Comparison of ENCODE assay signal across 27 cellular contexts in the genomic region with DNA sequence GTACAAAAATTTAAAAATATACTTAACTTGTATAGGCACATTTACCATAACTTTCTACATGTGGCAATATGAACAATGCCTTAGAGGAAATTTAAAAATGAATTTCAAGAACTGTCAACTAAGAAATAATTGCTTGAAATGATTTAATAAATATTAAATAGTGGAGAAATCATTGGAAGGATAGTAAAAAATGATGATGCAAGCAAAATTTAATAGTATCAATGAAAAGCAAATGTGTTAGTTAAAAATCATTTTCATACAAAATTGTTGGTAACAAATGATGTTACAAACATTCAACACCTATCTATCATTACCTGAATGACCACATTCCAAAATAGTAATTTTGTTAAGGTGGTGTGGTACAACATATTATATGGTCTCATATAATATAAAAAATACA.
"Had no signal": no experiment of that assay in that cellular context is flagged by ENCODE, and none has a peak within 500 bp of the region (broad histone marks: within the 10 kb centered on the region; RNA-seq: fewer than 3 reads in every experiment).

No MANE protein-coding gene starts in this region.

- H3K27ac ChIP-seq: left lung, lower lobe of right lung, neural progenitor cell, neutrophil, sigmoid colon, spleen, suprapubic skin, thoracic aorta, tibial artery, upper lobe of right lung, uterus had no signal

- DNase-seq: hippocampal formation; left colon; left lung; lower lobe of right lung; mammary epithelial cell; mesenchymal stem cell; naive B cell; natural killer cell; nephron progenitor cell; occipital lobe; retina; right cardiac atrium; sigmoid colon; small intestine; spleen; stimulated activated CD4-positive, alpha-beta T cell treated with anti-CD3 and anti-CD28 coated beads, Interleukin-4, amount 100 ng/mL, for 24 hours; stimulated activated naive CD4-positive, alpha-beta T cell; tibial artery; trophoblast cell; upper lobe of right lung; uterus had no signal

- H3K4me3 ChIP-seq: left lung, lower lobe of right lung, neural progenitor cell, sigmoid colon, spleen, suprapubic skin, thoracic aorta, tibial artery, upper lobe of right lung, uterus had no signal

- H3K4me2 ChIP-seq: neural progenitor cell had no signal

- FAIRE-seq: keratinocyte had no signal

- ATAC-seq: left colon; left lung; lower lobe of right lung; natural killer cell; right cardiac atrium; stimulated activated effector memory CD8-positive, alpha-beta T cell treated with anti-CD3 and anti-CD28 coated beads, Interleukin-12 subunit alpha, Interleukin-12 subunit beta, amount 100 ng/mL, for 72 hours; upper lobe of right lung had no signal

- H3K27me3 ChIP-seq: left lung, neural progenitor cell, neutrophil, sigmoid colon, spleen, suprapubic skin, tibial artery, upper lobe of right lung, uterus had no signal

- H3K36me3 ChIP-seq: left lung, lower lobe of right lung, neural progenitor cell, neutrophil, sigmoid colon, spleen, suprapubic skin, thoracic aorta, tibial artery, upper lobe of right lung, uterus had no signal

- H3K4me1 ChIP-seq: left lung, lower lobe of right lung, neural progenitor cell, sigmoid colon, spleen, suprapubic skin, tibial artery, upper lobe of right lung, uterus had no signal

- H2AFZ ChIP-seq: neural progenitor cell had no signal

- H3K9ac ChIP-seq: neural progenitor cell had no signal

- H3K9me3 ChIP-seq: left lung, lower lobe of right lung, neutrophil, sigmoid colon, suprapubic skin, thoracic aorta, upper lobe of right lung, uterus had no signal
